ENCODE assay signal across 24 cellular contexts in genomic region chr5:1448511-1449011, GRCh38. TPM values are rescaled to one million over a fixed set of nuclear protein-coding genes. Genes with fewer than 3 reads are reported as not detected.
DNase-seq lines count a peak whose midpoint lies in the region; ATAC-seq, FAIRE-seq and TF ChIP-seq lines count a peak whose summit lies in the region.
"Had no signal": no experiment of that assay in that cellular context is flagged by ENCODE, and none has a peak within 500 bp of the region (broad histone marks: within the 10 kb centered on the region; RNA-seq: fewer than 3 reads in every experiment).

No MANE protein-coding gene starts in this region.

- no peaks in the 10 kb centered on the region for H3K36me3 Mint-ChIP-seq in stimulated activated naive CD8-positive, alpha-beta T cell treated with anti-CD3 and anti-CD28 coated beads, Interleukin-15, Interleukin-2, amounts not matched to agents 100 ng/mL and 50 ng/mL, for 24 hours (ENCODE audit: low read depth)
- H3K36me3 Mint-ChIP-seq: CD4-positive, alpha-beta memory T cell; T-cell had no signal

- TF ChIP-seq POLR2A in gastroesophageal sphincter (IDR thresholded peaks at IDR 0.05): no peak

- peaks cover 0 to 17% (median 0%) of the 10 kb centered on the region in 3 donors for H3K9me3 ChIP-seq in gastroesophageal sphincter
- H3K9me3 ChIP-seq: gastrocnemius medialis, HAP-1 had no signal

- no peak for FAIRE-seq in RCC 7860 (lab: Jason Lieb, UNC)

- no peak for TF ChIP-seq CTCF in gastroesophageal sphincter (IDR thresholded peaks at IDR 0.05)

- peak overlapping the region; percentile 45 for H3K4me3 Mint-ChIP-seq in stimulated activated naive CD8-positive, alpha-beta T cell treated with anti-CD3 and anti-CD28 coated beads, Interleukin-15, Interleukin-2, amounts not matched to agents 100 ng/mL and 50 ng/mL, for 24 hours
- H3K4me3 Mint-ChIP-seq: CD4-positive, alpha-beta memory T cell had no signal

- H3K9me3 Mint-ChIP-seq in stimulated activated naive CD8-positive, alpha-beta T cell treated with anti-CD3 and anti-CD28 coated beads, Interleukin-15, Interleukin-2, amounts not matched to agents 100 ng/mL and 50 ng/mL, for 24 hours: peaks cover 8% of the 10 kb centered on the region

- peaks cover 50% of the 10 kb centered on the region for H3K27me3 Mint-ChIP-seq in stimulated activated naive CD8-positive, alpha-beta T cell treated with anti-CD3 and anti-CD28 coated beads, Interleukin-15, Interleukin-2, amounts not matched to agents 100 ng/mL and 50 ng/mL, for 24 hours

- DNase-seq in activated T-cell treated with anti-CD3 and anti-CD28 coated beads for 48 hours (ENCODE audit: low read depth): peak; percentile 21
- DNase-seq in activated T-cell treated with anti-CD3 and anti-CD28 coated beads, Interleukin-2, amount 50 U/mL, for 1 hour: no peak
- DNase-seq in RCC 7860 (ENCODE audit: low spot score): peak; percentile 40
- DNase-seq in AG08396 (ENCODE audit: low spot score): no peak
- DNase-seq in T1000 (lab: John Stamatoyannopoulos, UW): no peak
- DNase-seq: CD4-positive, alpha-beta memory T cell; DMS79 treated with DMSO at 0.1 percent for 48 hours; erythroblast; gastrocnemius medialis; left ventricle myocardium inferior; NCI-H1048; NCI-H2029 treated with DMSO at 0.1 percent for 48 hours; NCI-H446 treated with DMSO at 0.1 percent for 48 hours; retina; SHP77 treated with DMSO at 0.1 percent for 48 hours had no signal

- no peak for TF ChIP-seq EP300 in gastroesophageal sphincter (IDR thresholded peaks at IDR 0.05)

- no peak overlapping the region for H3K27ac ChIP-seq in gastroesophageal sphincter
- H3K27ac ChIP-seq: gastrocnemius medialis, HL-60, left ventricle myocardium inferior had no signal

- no peak overlapping the region for H3K4me3 ChIP-seq in gastroesophageal sphincter
- H3K4me3 ChIP-seq: gastrocnemius medialis, HAP-1, left ventricle myocardium inferior, mucosa of descending colon had no signal

- ATAC-seq in gastroesophageal sphincter: peak; percentile 2
- no peak for ATAC-seq in HG03280 (IDR thresholded peaks at IDR 0.05; ENCODE audit: unreplicated experiment)
- ATAC-seq: gastrocnemius medialis had no signal

- peaks cover 36% of the 10 kb centered on the region for H3K4me1 Mint-ChIP-seq in stimulated activated naive CD8-positive, alpha-beta T cell treated with anti-CD3 and anti-CD28 coated beads, Interleukin-15, Interleukin-2, amounts not matched to agents 100 ng/mL and 50 ng/mL, for 24 hours (ENCODE audit: low read depth)

- peak overlapping the region; percentile 76 for H3K27ac Mint-ChIP-seq in stimulated activated naive CD8-positive, alpha-beta T cell treated with anti-CD3 and anti-CD28 coated beads, Interleukin-15, Interleukin-2, amounts not matched to agents 100 ng/mL and 50 ng/mL, for 24 hours
- H3K27ac Mint-ChIP-seq: CD4-positive, alpha-beta memory T cell had no signal

- H3K27me3 ChIP-seq in gastroesophageal sphincter: peaks cover 60% of the 10 kb centered on the region

- WGBS in gastroesophageal sphincter (ENCODE audit: low coverage in 1 of 2), 2 donors: 56 to 100% methylated on average over 1 of the region's 5 CpGs

- peaks cover 0 to 23% (median 10%) of the 10 kb centered on the region in 3 donors for H3K4me1 ChIP-seq in gastroesophageal sphincter
- H3K4me1 ChIP-seq: gastrocnemius medialis, HAP-1 had no signal

- no peaks in the 10 kb centered on the region for H3K36me3 ChIP-seq in gastroesophageal sphincter
- H3K36me3 ChIP-seq: gastrocnemius medialis, HAP-1, left ventricle myocardium inferior had no signal

RNA-seq across cellular contexts. Expression of gene SLC6A3, which starts 3.3 kb away (rescaled TPM):
- total RNA-seq in gastroesophageal sphincter: not detected
- total RNA-seq: CD4-positive, alpha-beta memory T cell; dermis microvascular lymphatic vessel endothelial cell; gastrocnemius medialis; left ventricle myocardium inferior; mucosa of descending colon; urinary bladder had no signal

Comparison
In these comparisons a context has a peak if more than half of its experiments do, and no peak if none do; other contexts are left out.
1. DNase-seq: peak in activated T-cell treated with anti-CD3 and anti-CD28 coated beads for 48 hours (single experiment) and RCC 7860 (single experiment); none in activated T-cell treated with anti-CD3 and anti-CD28 coated beads, Interleukin-2, amount 50 U/mL, for 1 hour (single experiment), AG08396 (single experiment) and T1000 (single experiment).